Comparison of ENCODE assay signal across 27 cellular contexts in genomic region chr6:136725124-136725523, GRCh38.
"Had no signal": no experiment of that assay in that cellular context is flagged by ENCODE, and none has a peak within 500 bp of the region (broad histone marks: within the 10 kb centered on the region; RNA-seq: fewer than 3 reads in every experiment).

No MANE protein-coding gene starts in this region.

- H3K9me3 ChIP-seq: esophagus squamous epithelium, lower lobe of right lung, thyroid gland, upper lobe of right lung had no signal

- H3K27ac Mint-ChIP-seq: activated naive CD4-positive, alpha-beta T cell treated with anti-CD3 and anti-CD28 coated beads, Interleukin-2, amount 50 U/mL, for 72 hours; activated T-cell treated with anti-CD3 and anti-CD28 coated beads, Interleukin-2, amount 50 U/mL, for 72 hours; nephron; progenitor cell of endocrine pancreas; stimulated activated memory B cell treated with anti-CD40 and anti-IgM and Interleukin-4, amounts not matched to agents 10 μg/mL and 1 μg/mL and 100 μg/mL, for 72 hours had no signal

- ATAC-seq: activated naive CD4-positive, alpha-beta T cell treated with anti-CD3 and anti-CD28 coated beads, Interleukin-2, amount 50 U/mL, for 72 hours; activated T-cell treated with anti-CD3 and anti-CD28 coated beads, Interleukin-2, amount 50 U/mL, for 72 hours; left lung; lower lobe of right lung; sciatic nerve; stimulated activated memory B cell treated with anti-CD40 and anti-IgM and Interleukin-4, amounts not matched to agents 10 μg/mL and 1 μg/mL and 100 μg/mL, for 72 hours; upper lobe of right lung had no signal

- H3K4me3 Mint-ChIP-seq: activated T-cell treated with anti-CD3 and anti-CD28 coated beads, Interleukin-2, amount 50 U/mL, for 72 hours; central memory CD8-positive, alpha-beta T cell; nephron; stimulated activated memory B cell treated with anti-CD40 and anti-IgM and Interleukin-4, amounts not matched to agents 10 μg/mL and 1 μg/mL and 100 μg/mL, for 72 hours had no signal

- H3K27ac ChIP-seq: epithelial cell of prostate, esophagus squamous epithelium, left lung, lower lobe of right lung, stomach, thyroid gland, upper lobe of right lung had no signal

- H3K9me3 Mint-ChIP-seq: central memory CD8-positive, alpha-beta T cell; stimulated activated memory B cell treated with anti-CD40 and anti-IgM and Interleukin-4, amounts not matched to agents 10 μg/mL and 1 μg/mL and 100 μg/mL, for 72 hours had no signal

- H3K36me3 ChIP-seq: esophagus squamous epithelium, left lung, lower lobe of right lung, stomach, thyroid gland, upper lobe of right lung had no signal

- H3K27me3 ChIP-seq: esophagus squamous epithelium, left lung, stomach, thyroid gland, upper lobe of right lung had no signal

- H3K27me3 Mint-ChIP-seq: central memory CD8-positive, alpha-beta T cell; progenitor cell of endocrine pancreas; stimulated activated memory B cell treated with anti-CD40 and anti-IgM and Interleukin-4, amounts not matched to agents 10 μg/mL and 1 μg/mL and 100 μg/mL, for 72 hours had no signal

- H3K4me1 Mint-ChIP-seq: nephron had no signal

- DNase-seq: activated CD4-positive, alpha-beta T cell treated with anti-CD3 and anti-CD28 coated beads for 1 hour; activated CD4-positive, alpha-beta T cell treated with anti-CD3 and anti-CD28 coated beads, Interleukin-2, amount 50 U/mL, for 4 hours; activated naive CD4-positive, alpha-beta T cell; activated T-cell treated with anti-CD3 and anti-CD28 coated beads for 4 hours; activated T-cell treated with anti-CD3 and anti-CD28 coated beads, Interleukin-2, amount 50 U/mL, for 72 hours; dermis blood vessel endothelial cell; effector CD4-positive, alpha-beta T cell; esophagus squamous epithelium; left lung; lower lobe of right lung; mesenchymal stem cell; small intestine; stimulated activated CD4-positive, alpha-beta T cell treated with anti-CD3 and anti-CD28 coated beads, Interleukin-4, amount 100 ng/mL, for 24 hours; stomach; T-helper 2 cell; thyroid gland; upper lobe of right lung had no signal

- H3K4me3 ChIP-seq: esophagus squamous epithelium, left lung, lower lobe of right lung, stomach, thyroid gland, upper lobe of right lung had no signal

- H3K4me1 ChIP-seq: upper lobe of right lung had no signal

- FAIRE-seq: bronchial epithelial cell, endometrium, frontal cortex, small intestine had no signal
